ENCODE assay signal across 31 cellular contexts in the genomic region with DNA sequence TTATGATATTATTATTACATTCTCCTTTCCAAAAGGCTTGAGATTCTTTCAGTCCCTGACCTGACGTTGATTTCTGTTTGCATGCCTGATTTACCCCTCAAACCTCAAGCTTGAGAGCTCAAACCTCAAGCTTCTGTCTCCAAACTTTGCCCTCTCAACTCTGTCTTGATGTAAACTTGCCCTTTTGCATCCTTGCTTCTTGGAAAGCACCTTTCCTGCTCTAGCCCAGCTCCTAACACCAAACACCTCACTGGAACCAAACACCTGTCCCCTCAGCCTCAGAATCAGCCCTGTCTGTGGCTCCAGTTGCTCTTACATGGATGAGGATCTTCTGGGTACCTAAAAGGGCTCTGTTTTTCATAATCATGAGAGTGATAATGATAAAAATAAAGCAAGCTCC.
DNase-seq lines count a peak whose midpoint lies in the region; ATAC-seq, FAIRE-seq and TF ChIP-seq lines count a peak whose summit lies in the region.
"Had no signal": no experiment of that assay in that cellular context is flagged by ENCODE, and none has a peak within 500 bp of the region (broad histone marks: within the 10 kb centered on the region; RNA-seq: fewer than 3 reads in every experiment).

No MANE protein-coding gene starts in this region.

- H3K4me3 ChIP-seq in GM12865 (ENCODE audit: low read depth, low read length), result no peak overlapping the region
- no peak overlapping the region for H3K4me3 ChIP-seq in GM12878
- no peak overlapping the region for H3K4me3 ChIP-seq in GM23248
- H3K4me3 ChIP-seq: A549; BLaER1; BLaER1 treated with 17β-estradiol and CSF1 and Interleukin-3, amounts not matched to agents 10 nM and 100 nM had no signal

- H3K36me3 ChIP-seq in GM12878 (ENCODE audit: control insufficient read depth in 2 of 2, insufficient read depth in 2 of 2, low read length in 1 of 2) (no peaks in the 10 kb centered on the region), GM23248 (ENCODE audit: low read depth) (no peaks in the 10 kb centered on the region)
- H3K36me3 ChIP-seq: BE2C; BLaER1; BLaER1 treated with 17β-estradiol and CSF1 and Interleukin-3, amounts not matched to agents 10 nM and 100 nM had no signal

- TF ChIP-seq EP300 in GM12878 (IDR thresholded peaks at IDR 0.05; ENCODE audit: borderline replicate concordance in 1 of 2, control insufficient read depth in 1 of 2, low read depth in 2 of 2, low read length in 2 of 2), result no peak

- H3K27me3 ChIP-seq in GM12878 (replicated peaks in 1 of 2; ENCODE audit: control insufficient read depth in 2 of 2, insufficient read depth in 2 of 2, low read length in 1 of 2), result no peaks in the 10 kb centered on the region
- no peaks in the 10 kb centered on the region for H3K27me3 ChIP-seq in GM23248 (replicated peaks; ENCODE audit: insufficient read depth)
- H3K27me3 ChIP-seq: BE2C; BLaER1; BLaER1 treated with 17β-estradiol and CSF1 and Interleukin-3, amounts not matched to agents 10 nM and 100 nM had no signal

- no peak overlapping the region for H3K4me2 ChIP-seq in GM12878 (ENCODE audit: control insufficient read depth, insufficient read depth)
- H3K4me2 ChIP-seq in GM23248 (ENCODE audit: unreplicated experiment), result no peak overlapping the region
- H3K4me2 ChIP-seq: A549; BLaER1; BLaER1 treated with 17β-estradiol and CSF1 and Interleukin-3, amounts not matched to agents 10 nM and 100 nM had no signal

- intact Hi-C loops in GM12878 (cut with micrococcal nuclease; ENCODE audit: unreplicated experiment), result no loop called here

- no peaks in the 10 kb centered on the region; the same call in 2 of the 3 replicates for H3K9me3 ChIP-seq in GM12878 (replicated peaks; ENCODE audit: control insufficient read depth, insufficient read depth, low read length)
- no peaks in the 10 kb centered on the region for H3K9me3 ChIP-seq in GM23248 (ENCODE audit: low read depth)
- H3K9me3 ChIP-seq: A549; BE2C; BLaER1; BLaER1 treated with 17β-estradiol and CSF1 and Interleukin-3, amounts not matched to agents 10 nM and 100 nM; Caco-2 had no signal

- H3K79me2 ChIP-seq in GM12878 (ENCODE audit: control insufficient read depth, insufficient read depth, low read length), result no peaks in the 10 kb centered on the region
- no peaks in the 10 kb centered on the region for H3K79me2 ChIP-seq in GM23248 (ENCODE audit: insufficient read depth)

- WGBS in GM12878 (ENCODE audit: insufficient coverage, insufficient replicate concordance, low lambda C conversion rate, missing lambda C conversion rate), result 0% methylated on average over 1 of the region's 1 CpG
- 17 to 29% methylated on average over 1 of the region's 1 CpG for WGBS in GM23248 (ENCODE audit: low coverage in 1 of 2, low lambda C conversion rate in 2 of 2, missing lambda C conversion rate in 2 of 2), 2 experiments

- no peaks in the 10 kb centered on the region for H3K9me2 ChIP-seq in GM23248 (ENCODE audit: insufficient read depth)

- TF ChIP-seq POLR2A in GM12878 (IDR thresholded peaks at IDR 0.05; ENCODE audit: low read depth, low read length), result no peak

- POLR2A ChIA-PET in GM12878 (lab: Charles Lee), result no interaction called here

- in situ Hi-C loops in GM12878 (cut with MboI), result no loop called here
- in situ Hi-C loops in GM23248 (cut with MboI), result no loop called here

- CTCF ChIA-PET in GM12878 (lab: Yijun Ruan, JAX), result interaction anchor here (0.9 to 1.5 kb wide), 4 partner anchors 24 to 311 kb away, joined by 3 to 6 read pairs (median 3); no protein-coding TSS in a partner anchor

- TF ChIP-seq CTCF in GM12865 (IDR thresholded peaks at IDR 0.05; ENCODE audit: insufficient read depth, low read depth, low read length, missing control alignments) (no peak), GM12878 (IDR thresholded peaks at IDR 0.05 in 2 of 3, conservative IDR thresholded peaks at IDR 0.05 in 1 of 3; ENCODE audit: control insufficient read depth in 2 of 3, extremely low read depth in 1 of 3, insufficient read depth in 1 of 3, low read depth in 3 of 3, low read length in 3 of 3) (no peak)

- no peak overlapping the region for H2AFZ ChIP-seq in GM12878 (ENCODE audit: control insufficient read depth, low read depth, low read length)
- no peak overlapping the region for H2AFZ ChIP-seq in GM23248

- peak; percentile 73 for ATAC-seq in GM12878
- ATAC-seq: A549; CD8-positive, alpha-beta T cell had no signal

- H3K9ac ChIP-seq in GM12878 (ENCODE audit: control insufficient read depth, insufficient read depth, low read length) (no peak overlapping the region), GM23248 (no peak overlapping the region)
- H3K9ac ChIP-seq: BLaER1; BLaER1 treated with 17β-estradiol and CSF1 and Interleukin-3, amounts not matched to agents 10 nM and 100 nM had no signal

- SMC1A ChIA-PET in GM12878 (lab: Charles Lee; ENCODE audit: uncharacterized antibody, unreplicated experiment), result interaction anchor here (1.0 to 1.5 kb wide), 3 partner anchors 14 to 44 kb away, joined by 3 to 5 read pairs (median 4); no protein-coding TSS in a partner anchor

- H3K4me1 ChIP-seq in GM12878 (ENCODE audit: control insufficient read depth, insufficient read depth, low read length) (no peaks in the 10 kb centered on the region), GM23248 (ENCODE audit: insufficient read depth) (no peaks in the 10 kb centered on the region)
- H3K4me1 ChIP-seq: A549, BE2C, BLaER1, Caco-2 had no signal

- H4K20me1 ChIP-seq in GM12878 (ENCODE audit: control insufficient read depth, insufficient read depth), result no peaks in the 10 kb centered on the region
- no peaks in the 10 kb centered on the region for H4K20me1 ChIP-seq in GM23248 (ENCODE audit: insufficient read depth)
- H4K20me1 ChIP-seq: BLaER1; BLaER1 treated with 17β-estradiol and CSF1 and Interleukin-3, amounts not matched to agents 10 nM and 100 nM had no signal

- DNase-seq in GM12865 (ENCODE audit: low read depth) (peak; percentile 51), GM12878 (ENCODE audit: low read depth, low spot score) (no peak), GM23248 (no peak)
- DNase-seq in stimulated activated CD4-positive, alpha-beta T cell treated with anti-CD3 and anti-CD28 coated beads, Interleukin-1b, Interleukin-23, amount 100 ng/mL, for 48 hours, result no peak
- DNase-seq: 8988T; ACHN; AML-193; BE2C; C1 segment of cervical spinal cord; Caco-2; Calu3; CD4-positive, alpha-beta memory T cell; CD4-positive, alpha-beta T cell; CD4-positive, CD25-positive, alpha-beta regulatory T cell; CD8-positive, alpha-beta memory T cell; CD8-positive, alpha-beta T cell; COR-L47; DMS 273 treated with DMSO at 0.1 percent for 48 hours; DMS153; DMS53; DMS79; DMS79 treated with DMSO at 0.1 percent for 48 hours; DND-41; EL had no signal

- RAD21 ChIA-PET in GM12878 (lab: Charles Lee; ENCODE audit: unreplicated experiment), result interaction anchor here (1.3 kb wide), 1 partner anchor 24 kb away, joined by 5 read pairs; no protein-coding TSS in a partner anchor

- H3F3A ChIP-seq in GM23248 (ENCODE audit: insufficient read depth), result no peaks in the 10 kb centered on the region

- BruUV-seq in GM12878 (replicated peaks; lab: Mats Ljungman, UMichigan), result no TSS peak

- FAIRE-seq in GM12878 (lab: Jason Lieb, UNC), result no peak
- FAIRE-seq: A204.1, A549, D721Med had no signal

- no peak overlapping the region for H3K27ac ChIP-seq in GM12878 (ENCODE audit: control insufficient read depth, insufficient read depth)
- no peak overlapping the region for H3K27ac ChIP-seq in GM23248
- H3K27ac ChIP-seq: 22Rv1; A549; BLaER1; BLaER1 treated with 17β-estradiol and CSF1 and Interleukin-3, amounts not matched to agents 10 nM and 100 nM; C4-2B had no signal

- no peak for TF ChIP-seq RAD21 in GM12878 (IDR thresholded peaks at IDR 0.05; ENCODE audit: insufficient read depth, low read depth, low read length)

TF ChIP-seq in GM12878, 131 proteins besides CTCF, POLR2A, EP300 and RAD21 (continues in another document):
- TF ChIP-seq SRF (IDR thresholded peaks at IDR 0.05; ENCODE audit: low read depth in 2 of 2, low read length in 2 of 2) (no peak), SPI1 (IDR thresholded peaks at IDR 0.05; ENCODE audit: borderline replicate concordance, insufficient read depth, low read depth, low read length) (no peak), YBX1 (IDR thresholded peaks at IDR 0.05) (no peak), IRF3 (IDR thresholded peaks at IDR 0.05) (no peak), JUNB (IDR thresholded peaks at IDR 0.05) (no peak), IKZF2 (IDR thresholded peaks at IDR 0.05) (0 out of 4 replicates have a peak, but pooled peaks of 1 of the 2 experiments have one; percentile 10), NKRF (conservative IDR thresholded peaks at IDR 0.05) (no peak), EGR1 (IDR thresholded peaks at IDR 0.05; ENCODE audit: borderline replicate concordance in 1 of 2, low read depth in 2 of 2, low read length in 2 of 2) (no peak)
